Comparison of ENCODE assay signal across 8 cellular contexts in the genomic region with DNA sequence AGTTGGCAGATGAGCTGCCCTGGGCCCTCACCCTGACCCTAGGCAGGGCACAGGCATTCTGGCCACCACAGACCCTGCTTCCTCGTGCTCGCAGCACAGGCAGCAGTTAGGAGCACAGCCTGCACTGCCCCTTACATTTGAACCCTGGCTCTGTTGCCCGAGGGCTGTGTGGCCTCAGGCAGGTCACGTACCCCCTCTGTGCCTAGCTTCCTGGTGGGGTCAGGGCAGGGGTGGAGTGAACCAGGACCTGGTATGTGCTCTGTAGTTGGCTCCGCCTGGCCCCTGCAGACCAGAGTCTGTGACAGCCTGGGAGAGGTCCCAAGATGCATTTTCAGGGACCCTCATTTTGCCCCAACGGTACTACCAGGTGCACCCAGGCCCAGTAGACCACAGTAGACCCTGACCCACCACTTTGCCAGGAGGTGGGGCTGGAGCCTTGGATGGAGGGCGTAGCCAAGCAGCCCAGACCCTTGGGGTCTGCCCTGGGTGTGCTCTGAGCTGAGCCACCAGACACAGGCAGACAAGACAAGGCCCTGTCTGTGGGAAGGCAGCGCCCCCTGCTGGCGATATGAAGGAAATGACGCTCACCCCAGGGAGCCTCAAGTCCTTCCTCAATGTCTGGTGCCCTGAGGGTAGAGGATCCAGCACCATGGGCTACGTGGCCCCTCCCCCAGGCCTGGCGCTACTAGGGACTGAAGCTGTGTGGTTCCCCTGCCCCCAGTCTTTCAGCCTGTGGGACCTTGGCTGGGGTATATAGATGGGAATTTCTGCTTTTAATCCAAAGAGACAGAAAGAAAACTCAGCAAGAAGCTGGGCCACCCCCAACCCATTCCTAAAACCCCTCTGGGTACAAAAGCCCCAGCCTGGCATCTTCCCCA. TPM values are rescaled to one million over a fixed set of nuclear protein-coding genes. Genes with fewer than 3 reads are reported as not detected.
DNase-seq lines count a peak whose midpoint lies in the region; ATAC-seq and TF ChIP-seq lines count a peak whose summit lies in the region.

No MANE protein-coding gene starts in this region.

- peaks cover 1% of the 10 kb centered on the region for H3K36me3 ChIP-seq in kidney epithelial cell (ENCODE audit: control insufficient read depth, insufficient read depth, low read length)

- H3K9me3 Mint-ChIP-seq in WTC11, result no peaks in the 10 kb centered on the region

- H3K4me3 Mint-ChIP-seq in WTC11, result no peak overlapping the region; the same call in 1 of the 2 replicates

- H3K27ac Mint-ChIP-seq in WTC11, result no peak overlapping the region

- CTCF ChIA-PET in WTC11 (lab: Charles Lee), result interaction anchor here (0.5 to 9.2 kb wide), 40 partner anchors 8 to 269 kb away, joined by 3 to 276 read pairs (median 6); a partner anchor contains a TSS

- H3K4me3 ChIP-seq in AG10803 (ENCODE audit: low read length) (no peak overlapping the region), cardiac fibroblast (replicated peaks in 1 of 2; ENCODE audit: low read depth in 2 of 2, low read length in 2 of 2) (no peak overlapping the region), kidney epithelial cell (ENCODE audit: low read depth, low read length) (no peak overlapping the region)

- peaks cover 35% of the 10 kb centered on the region for H3K27me3 ChIP-seq in kidney epithelial cell (ENCODE audit: control insufficient read depth, insufficient read depth, low read length)

- H3K4me1 Mint-ChIP-seq in WTC11, result peaks cover 39% of the 10 kb centered on the region

- TF ChIP-seq CTCF in AG10803 (conservative IDR thresholded peaks at IDR 0.05; ENCODE audit: low read length), result peak; percentile 87
- TF ChIP-seq CTCF in WTC11 (IDR thresholded peaks at IDR 0.05), result peak; percentile 100
- peak; percentile 88 for TF ChIP-seq CTCF in cardiac fibroblast (IDR thresholded peaks at IDR 0.05; ENCODE audit: low read depth, low read length)
- TF ChIP-seq CTCF in kidney epithelial cell (IDR thresholded peaks at IDR 0.05; ENCODE audit: insufficient read depth, low read length, poor library complexity, severe bottlenecking), result peak; percentile 88

- POLR2A ChIA-PET in WTC11 (lab: Charles Lee), result interaction anchor here (0.6 to 1.6 kb wide), 8 partner anchors 11 to 203 kb away, joined by 3 to 6 read pairs (median 4); a partner anchor contains a TSS

- DNase-seq in AG10803 (ENCODE audit: low read depth) (peak; percentile 83), NCI-H2171 treated with DMSO at 0.1 percent for 48 hours (lab: John Stamatoyannopoulos, UW) (peak; percentile 83), WTC11 (ENCODE audit: low spot score) (peak; percentile 84), cardiac fibroblast (ENCODE audit: low read depth in 2 of 2) (peak; percentile 89), kidney epithelial cell (ENCODE audit: low read depth) (no peak)
- DNase-seq in stimulated activated CD4-positive, alpha-beta T cell treated with anti-CD3 and anti-CD28 coated beads, Interleukin-15, amount 100 ng/mL, for 1 hour (ENCODE audit: low read depth in 1 of 2, low spot score in 1 of 2), result peak; percentile 56 to 69

- H3K36me3 Mint-ChIP-seq in WTC11, result no peaks in the 10 kb centered on the region

- ATAC-seq in GM21529 (IDR thresholded peaks at IDR 0.05; ENCODE audit: unreplicated experiment), result peak; percentile 52
- ATAC-seq in WTC11, result peak; percentile 41
- ATAC-seq in HG03520 (IDR thresholded peaks at IDR 0.05; ENCODE audit: unreplicated experiment), result no peak

- H3K27me3 Mint-ChIP-seq in WTC11 (ENCODE audit: low read depth), result peaks cover 53% of the 10 kb centered on the region

TF ChIP-seq in WTC11, 78 proteins besides CTCF, POLR2A, EP300 and RAD21 (continues in another document):
- TF ChIP-seq NFATC4 (CRISPR knock-in tag; IDR thresholded peaks at IDR 0.05) (no peak), ZNF671 (CRISPR knock-in tag; IDR thresholded peaks at IDR 0.05) (no peak), NFE2L1 (CRISPR knock-in tag; IDR thresholded peaks at IDR 0.05) (no peak), SMAD3 (CRISPR knock-in tag; IDR thresholded peaks at IDR 0.05; ENCODE audit: borderline replicate concordance) (no peak)
- TF ChIP-seq, protein P1, sequence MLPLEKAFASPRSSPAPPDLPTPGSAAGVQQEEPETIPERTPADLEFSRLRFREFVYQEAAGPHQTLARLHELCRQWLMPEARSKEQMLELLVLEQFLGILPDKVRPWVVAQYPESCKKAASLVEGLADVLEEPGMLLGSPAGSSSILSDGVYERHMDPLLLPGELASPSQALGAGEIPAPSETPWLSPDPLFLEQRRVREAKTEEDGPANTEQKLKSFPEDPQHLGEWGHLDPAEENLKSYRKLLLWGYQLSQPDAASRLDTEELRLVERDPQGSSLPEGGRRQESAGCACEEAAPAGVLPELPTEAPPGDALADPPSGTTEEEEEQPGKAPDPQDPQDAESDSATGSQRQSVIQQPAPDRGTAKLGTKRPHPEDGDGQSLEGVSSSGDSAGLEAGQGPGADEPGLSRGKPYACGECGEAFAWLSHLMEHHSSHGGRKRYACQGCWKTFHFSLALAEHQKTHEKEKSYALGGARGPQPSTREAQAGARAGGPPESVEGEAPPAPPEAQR (CRISPR knock-in tag; IDR thresholded peaks at IDR 0.05), result no peak
- TF ChIP-seq, protein P2, sequence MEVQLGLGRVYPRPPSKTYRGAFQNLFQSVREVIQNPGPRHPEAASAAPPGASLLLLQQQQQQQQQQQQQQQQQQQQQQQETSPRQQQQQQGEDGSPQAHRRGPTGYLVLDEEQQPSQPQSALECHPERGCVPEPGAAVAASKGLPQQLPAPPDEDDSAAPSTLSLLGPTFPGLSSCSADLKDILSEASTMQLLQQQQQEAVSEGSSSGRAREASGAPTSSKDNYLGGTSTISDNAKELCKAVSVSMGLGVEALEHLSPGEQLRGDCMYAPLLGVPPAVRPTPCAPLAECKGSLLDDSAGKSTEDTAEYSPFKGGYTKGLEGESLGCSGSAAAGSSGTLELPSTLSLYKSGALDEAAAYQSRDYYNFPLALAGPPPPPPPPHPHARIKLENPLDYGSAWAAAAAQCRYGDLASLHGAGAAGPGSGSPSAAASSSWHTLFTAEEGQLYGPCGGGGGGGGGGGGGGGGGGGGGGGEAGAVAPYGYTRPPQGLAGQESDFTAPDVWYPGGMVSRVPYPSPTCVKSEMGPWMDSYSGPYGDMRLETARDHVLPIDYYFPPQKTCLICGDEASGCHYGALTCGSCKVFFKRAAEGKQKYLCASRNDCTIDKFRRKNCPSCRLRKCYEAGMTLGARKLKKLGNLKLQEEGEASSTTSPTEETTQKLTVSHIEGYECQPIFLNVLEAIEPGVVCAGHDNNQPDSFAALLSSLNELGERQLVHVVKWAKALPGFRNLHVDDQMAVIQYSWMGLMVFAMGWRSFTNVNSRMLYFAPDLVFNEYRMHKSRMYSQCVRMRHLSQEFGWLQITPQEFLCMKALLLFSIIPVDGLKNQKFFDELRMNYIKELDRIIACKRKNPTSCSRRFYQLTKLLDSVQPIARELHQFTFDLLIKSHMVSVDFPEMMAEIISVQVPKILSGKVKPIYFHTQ (CRISPR knock-in tag; IDR thresholded peaks at IDR 0.05), result no peak
- TF ChIP-seq, protein P3, sequence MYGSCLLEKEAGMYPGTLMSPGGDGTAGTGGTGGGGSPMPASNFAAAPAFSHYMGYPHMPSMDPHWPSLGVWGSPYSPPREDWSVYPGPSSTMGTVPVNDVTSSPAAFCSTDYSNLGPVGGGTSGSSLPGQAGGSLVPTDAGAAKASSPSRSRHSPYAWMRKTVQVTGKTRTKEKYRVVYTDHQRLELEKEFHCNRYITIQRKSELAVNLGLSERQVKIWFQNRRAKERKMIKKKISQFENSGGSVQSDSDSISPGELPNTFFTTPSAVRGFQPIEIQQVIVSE (CRISPR knock-in tag; IDR thresholded peaks at IDR 0.05; ENCODE audit: borderline replicate concordance), result no peak
- TF ChIP-seq, protein P4, sequence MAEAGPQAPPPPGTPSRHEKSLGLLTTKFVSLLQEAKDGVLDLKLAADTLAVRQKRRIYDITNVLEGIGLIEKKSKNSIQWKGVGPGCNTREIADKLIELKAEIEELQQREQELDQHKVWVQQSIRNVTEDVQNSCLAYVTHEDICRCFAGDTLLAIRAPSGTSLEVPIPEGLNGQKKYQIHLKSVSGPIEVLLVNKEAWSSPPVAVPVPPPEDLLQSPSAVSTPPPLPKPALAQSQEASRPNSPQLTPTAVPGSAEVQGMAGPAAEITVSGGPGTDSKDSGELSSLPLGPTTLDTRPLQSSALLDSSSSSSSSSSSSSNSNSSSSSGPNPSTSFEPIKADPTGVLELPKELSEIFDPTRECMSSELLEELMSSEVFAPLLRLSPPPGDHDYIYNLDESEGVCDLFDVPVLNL (CRISPR knock-in tag; IDR thresholded peaks at IDR 0.05; ENCODE audit: borderline replicate concordance, low read depth), result no peak
- TF ChIP-seq, protein P5, sequence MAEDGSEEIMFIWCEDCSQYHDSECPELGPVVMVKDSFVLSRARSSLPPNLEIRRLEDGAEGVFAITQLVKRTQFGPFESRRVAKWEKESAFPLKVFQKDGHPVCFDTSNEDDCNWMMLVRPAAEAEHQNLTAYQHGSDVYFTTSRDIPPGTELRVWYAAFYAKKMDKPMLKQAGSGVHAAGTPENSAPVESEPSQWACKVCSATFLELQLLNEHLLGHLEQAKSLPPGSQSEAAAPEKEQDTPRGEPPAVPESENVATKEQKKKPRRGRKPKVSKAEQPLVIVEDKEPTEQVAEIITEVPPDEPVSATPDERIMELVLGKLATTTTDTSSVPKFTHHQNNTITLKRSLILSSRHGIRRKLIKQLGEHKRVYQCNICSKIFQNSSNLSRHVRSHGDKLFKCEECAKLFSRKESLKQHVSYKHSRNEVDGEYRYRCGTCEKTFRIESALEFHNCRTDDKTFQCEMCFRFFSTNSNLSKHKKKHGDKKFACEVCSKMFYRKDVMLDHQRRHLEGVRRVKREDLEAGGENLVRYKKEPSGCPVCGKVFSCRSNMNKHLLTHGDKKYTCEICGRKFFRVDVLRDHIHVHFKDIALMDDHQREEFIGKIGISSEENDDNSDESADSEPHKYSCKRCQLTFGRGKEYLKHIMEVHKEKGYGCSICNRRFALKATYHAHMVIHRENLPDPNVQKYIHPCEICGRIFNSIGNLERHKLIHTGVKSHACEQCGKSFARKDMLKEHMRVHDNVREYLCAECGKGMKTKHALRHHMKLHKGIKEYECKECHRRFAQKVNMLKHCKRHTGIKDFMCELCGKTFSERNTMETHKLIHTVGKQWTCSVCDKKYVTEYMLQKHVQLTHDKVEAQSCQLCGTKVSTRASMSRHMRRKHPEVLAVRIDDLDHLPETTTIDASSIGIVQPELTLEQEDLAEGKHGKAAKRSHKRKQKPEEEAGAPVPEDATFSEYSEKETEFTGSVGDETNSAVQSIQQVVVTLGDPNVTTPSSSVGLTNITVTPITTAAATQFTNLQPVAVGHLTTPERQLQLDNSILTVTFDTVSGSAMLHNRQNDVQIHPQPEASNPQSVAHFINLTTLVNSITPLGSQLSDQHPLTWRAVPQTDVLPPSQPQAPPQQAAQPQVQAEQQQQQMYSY (CRISPR knock-in tag; IDR thresholded peaks at IDR 0.05), result no peak

RNA-seq across cellular contexts. Expression of a gene that starts 9.0 kb away (rescaled TPM):
- total RNA-seq in WTC11 (2021) (0.60 to 1.2 TPM (median 0.66 TPM) in 3 replicates), kidney epithelial cell (3.3 and 5.3 TPM in 2 replicates)

RNA-seq across cellular contexts. Expression of a gene that starts 22.9 kb away (rescaled TPM):
- total RNA-seq in WTC11 (2021) (84.0 to 106 TPM (median 86.0 TPM) in 3 replicates), kidney epithelial cell (69.4 and 74.7 TPM in 2 replicates)

RNA-seq across cellular contexts. Expression of a gene that starts 24.4 kb away (rescaled TPM):
- total RNA-seq in WTC11 (2021), result 212 to 237 TPM (median 213 TPM) in 3 replicates
- 66.1 and 87.8 TPM in 2 replicates for total RNA-seq in kidney epithelial cell

RNA-seq across cellular contexts. Expression of a gene that starts 56.5 kb away (rescaled TPM):
- total RNA-seq in WTC11 (2021), result 53.7 to 56.9 TPM (median 54.6 TPM) in 3 replicates
- 66.2 and 70.2 TPM in 2 replicates for total RNA-seq in kidney epithelial cell

RNA-seq across cellular contexts. Expression of a gene that starts 56.6 kb away (rescaled TPM):
- total RNA-seq in WTC11 (2021) (138 to 154 TPM (median 150 TPM) in 3 replicates), kidney epithelial cell (130 and 169 TPM in 2 replicates)
